10 cellular contexts compared by ENCODE assay signal in the genomic region with DNA sequence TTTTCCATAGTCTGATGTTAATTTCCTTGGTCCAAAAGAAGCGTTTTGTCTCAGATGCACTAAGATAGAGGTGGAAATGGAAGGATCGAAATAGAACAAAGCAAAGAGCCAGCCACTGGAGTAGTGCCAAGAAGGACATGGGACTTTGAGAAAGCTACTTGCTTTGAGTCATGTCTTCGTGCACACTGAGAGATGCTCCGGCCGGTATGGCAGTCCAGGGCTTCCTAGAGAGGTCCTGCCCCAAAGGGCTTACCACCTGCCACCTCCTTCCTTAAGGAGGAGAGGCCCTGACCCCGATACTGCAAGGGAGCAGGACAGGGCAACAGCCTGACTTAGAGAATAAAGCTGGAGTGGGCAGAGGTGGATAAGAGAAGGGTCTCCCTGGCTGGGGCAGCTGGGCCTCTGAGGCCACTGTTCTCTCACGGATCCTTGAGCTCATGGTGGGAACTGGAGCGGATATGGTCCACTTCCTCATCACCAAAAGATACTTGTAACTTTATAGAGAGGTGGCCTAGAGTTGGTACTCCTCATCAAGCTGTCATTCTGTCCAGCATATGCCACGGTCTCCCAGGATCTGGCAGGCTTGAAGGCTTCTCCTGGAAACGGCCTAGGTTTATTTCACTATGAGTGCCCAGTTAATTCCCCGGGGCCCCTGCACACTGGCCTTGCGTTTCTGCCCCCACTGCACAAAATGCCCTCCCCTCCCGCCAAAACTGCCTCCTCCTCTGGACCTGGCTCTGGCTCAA. TPM values are rescaled to one million over a fixed set of nuclear protein-coding genes. Genes with fewer than 3 reads are reported as not detected.
A peak's percentile ranks its signal among the peaks of the same experiment; 100 is the strongest.
DNase-seq lines count a peak whose midpoint lies in the region; ATAC-seq and TF ChIP-seq lines count a peak whose summit lies in the region.
"Had no signal": no experiment of that assay in that cellular context is flagged by ENCODE, and none has a peak within 500 bp of the region (broad histone marks: within the 10 kb centered on the region; RNA-seq: fewer than 3 reads in every experiment).

No MANE protein-coding gene starts in this region.

- peaks cover 10% of the 10 kb centered on the region; the same call in 1 of the 2 replicates for H3K9me2 ChIP-seq in GM23338 (ENCODE audit: insufficient read depth)

- peaks cover 19% of the 10 kb centered on the region for H4K20me1 ChIP-seq in GM23338 (replicated peaks; ENCODE audit: insufficient read depth)

- H3K4me1 ChIP-seq in GM23338 (ENCODE audit: insufficient read depth) (peaks cover 13% of the 10 kb centered on the region), heart right ventricle (peaks cover 3 to 52% (median 24%) of the 10 kb centered on the region in 9 donors)

- H3K27me3 ChIP-seq in GM23338 (ENCODE audit: insufficient read depth) (no peaks in the 10 kb centered on the region), heart right ventricle (no peaks in the 10 kb centered on the region)

- H3K9me3 Mint-ChIP-seq in GM23338 = peaks cover 9% of the 10 kb centered on the region; the same call in 2 of the 3 replicates
- no peaks in the 10 kb centered on the region for H3K9me3 Mint-ChIP-seq in activated T-helper 1 cell treated with anti-CD3 and anti-CD28 coated beads, Interleukin-12 subunit alpha, Interleukin-12 subunit beta, Interleukin-2, Interleukin-4 antibody, amounts not matched to agents 30 ng/mL and 10 ng/mL and 1 ng/mL, durations not matched to agents 14 hours and 24 hours and 36 hours
- H3K9me3 Mint-ChIP-seq in stimulated activated effector memory CD8-positive, alpha-beta T cell treated with anti-CD3 and anti-CD28 coated beads, Interleukin-12 subunit alpha, Interleukin-12 subunit beta, amount 100 ng/mL, for 72 hours = no peaks in the 10 kb centered on the region

- no peak overlapping the region for H3K4me3 Mint-ChIP-seq in GM23338
- H3K4me3 Mint-ChIP-seq in activated T-helper 1 cell treated with anti-CD3 and anti-CD28 coated beads, Interleukin-12 subunit alpha, Interleukin-12 subunit beta, Interleukin-2, Interleukin-4 antibody, amounts not matched to agents 30 ng/mL and 10 ng/mL and 1 ng/mL, durations not matched to agents 14 hours and 24 hours and 36 hours = no peak overlapping the region
- H3K4me3 Mint-ChIP-seq in stimulated activated effector memory CD8-positive, alpha-beta T cell treated with anti-CD3 and anti-CD28 coated beads, Interleukin-12 subunit alpha, Interleukin-12 subunit beta, amount 100 ng/mL, for 72 hours = no peak overlapping the region

- peak overlapping the region; percentile 50; the same call in 1 of the 2 replicates for H3K27ac ChIP-seq in GM23338 (ENCODE audit: low read depth)
- peak overlapping the region in 4 of 10 donors; percentile 2 to 65 (median 26) for H3K27ac ChIP-seq in heart right ventricle

- H3K4me2 ChIP-seq in GM23338 = no peak overlapping the region

- peaks cover 19% of the 10 kb centered on the region for H3K27me3 Mint-ChIP-seq in GM23338 (ENCODE audit: insufficient read depth, low read depth, poor library complexity)
- H3K27me3 Mint-ChIP-seq in activated T-helper 1 cell treated with anti-CD3 and anti-CD28 coated beads, Interleukin-12 subunit alpha, Interleukin-12 subunit beta, Interleukin-2, Interleukin-4 antibody, amounts not matched to agents 30 ng/mL and 10 ng/mL and 1 ng/mL, durations not matched to agents 14 hours and 24 hours and 36 hours (ENCODE audit: insufficient read depth) = no peaks in the 10 kb centered on the region

- peaks cover 11% of the 10 kb centered on the region for H3F3A ChIP-seq in GM23338 (replicated peaks; ENCODE audit: low read depth)

- H3K4me1 Mint-ChIP-seq in GM23338 = peaks cover 35% of the 10 kb centered on the region
- peaks cover 28% of the 10 kb centered on the region for H3K4me1 Mint-ChIP-seq in activated T-helper 1 cell treated with anti-CD3 and anti-CD28 coated beads, Interleukin-12 subunit alpha, Interleukin-12 subunit beta, Interleukin-2, Interleukin-4 antibody, amounts not matched to agents 30 ng/mL and 10 ng/mL and 1 ng/mL, durations not matched to agents 14 hours and 24 hours and 36 hours (ENCODE audit: low read depth)
- H3K4me1 Mint-ChIP-seq in stimulated activated effector memory CD8-positive, alpha-beta T cell treated with anti-CD3 and anti-CD28 coated beads, Interleukin-12 subunit alpha, Interleukin-12 subunit beta, amount 100 ng/mL, for 72 hours = peaks cover 43% of the 10 kb centered on the region

- 33 to 34% methylated on average over 13 of the region's 13 CpGs for WGBS in heart right ventricle, 2 donors

- no peak for ATAC-seq in GM23338
- peak in 7 of 8 donors; percentile 22 to 52 (median 37) for ATAC-seq in heart right ventricle
- no peak for ATAC-seq in stimulated activated effector memory CD8-positive, alpha-beta T cell treated with anti-CD3 and anti-CD28 coated beads, Interleukin-12 subunit alpha, Interleukin-12 subunit beta, amount 100 ng/mL, for 72 hours
- no peak for ATAC-seq in HG03460 (IDR thresholded peaks at IDR 0.05; ENCODE audit: unreplicated experiment)

- TF ChIP-seq CTCF in GM23338 (conservative IDR thresholded peaks at IDR 0.05; ENCODE audit: low read depth in 2 of 2) = no peak
- TF ChIP-seq CTCF in heart right ventricle (IDR thresholded peaks at IDR 0.05) = no peak

- H3K36me3 ChIP-seq in GM23338 (ENCODE audit: insufficient read depth) (no peaks in the 10 kb centered on the region), heart right ventricle (peaks cover 0 to 11% (median 0%) of the 10 kb centered on the region in 9 donors)

- no peak overlapping the region for H3K27ac Mint-ChIP-seq in GM23338
- H3K27ac Mint-ChIP-seq in activated T-helper 1 cell treated with anti-CD3 and anti-CD28 coated beads, Interleukin-12 subunit alpha, Interleukin-12 subunit beta, Interleukin-2, Interleukin-4 antibody, amounts not matched to agents 30 ng/mL and 10 ng/mL and 1 ng/mL, durations not matched to agents 14 hours and 24 hours and 36 hours = peak overlapping the region; percentile 65
- peak overlapping the region; percentile 76 for H3K27ac Mint-ChIP-seq in stimulated activated effector memory CD8-positive, alpha-beta T cell treated with anti-CD3 and anti-CD28 coated beads, Interleukin-12 subunit alpha, Interleukin-12 subunit beta, amount 100 ng/mL, for 72 hours

- peaks cover 63% of the 10 kb centered on the region for H3K36me3 Mint-ChIP-seq in GM23338 (ENCODE audit: low read depth)
- H3K36me3 Mint-ChIP-seq in activated T-helper 1 cell treated with anti-CD3 and anti-CD28 coated beads, Interleukin-12 subunit alpha, Interleukin-12 subunit beta, Interleukin-2, Interleukin-4 antibody, amounts not matched to agents 30 ng/mL and 10 ng/mL and 1 ng/mL, durations not matched to agents 14 hours and 24 hours and 36 hours (ENCODE audit: low read depth) = peaks cover 19% of the 10 kb centered on the region
- peaks cover 29% of the 10 kb centered on the region for H3K36me3 Mint-ChIP-seq in stimulated activated effector memory CD8-positive, alpha-beta T cell treated with anti-CD3 and anti-CD28 coated beads, Interleukin-12 subunit alpha, Interleukin-12 subunit beta, amount 100 ng/mL, for 72 hours

- no peak overlapping the region for H2AFZ ChIP-seq in GM23338

- no peaks in the 10 kb centered on the region for H3K9me3 ChIP-seq in heart right ventricle

- DNase-seq in GM23338 (ENCODE audit: low spot score) = no peak
- DNase-seq in activated T-helper 1 cell treated with anti-CD3 and anti-CD28 coated beads, Interleukin-12 subunit alpha, Interleukin-12 subunit beta, Interleukin-2, Interleukin-4 antibody, amounts not matched to agents 30 ng/mL and 10 ng/mL and 1 ng/mL, durations not matched to agents 14 hours and 24 hours and 36 hours (ENCODE audit: low spot score) = no peak
- DNase-seq in heart right ventricle = no peak
- no peak for DNase-seq in stimulated activated effector memory CD8-positive, alpha-beta T cell treated with anti-CD3 and anti-CD28 coated beads, Interleukin-12 subunit alpha, Interleukin-12 subunit beta, amount 100 ng/mL, for 72 hours (ENCODE audit: low spot score in 2 of 2)
- DNase-seq in NCI-H748 (lab: John Stamatoyannopoulos, UW; ENCODE audit: unreplicated experiment) = no peak
- no peak for DNase-seq in HT-29 (ENCODE audit: low spot score)
- DNase-seq: DND-41, H7, retina had no signal

- intact Hi-C loops in activated T-helper 1 cell treated with anti-CD3 and anti-CD28 coated beads, Interleukin-12 subunit alpha, Interleukin-12 subunit beta, Interleukin-2, Interleukin-4 antibody, amounts not matched to agents 30 ng/mL and 10 ng/mL and 1 ng/mL, durations not matched to agents 14 hours and 24 hours and 36 hours (cut with micrococcal nuclease) = no loop called here
- intact Hi-C loops in heart right ventricle (cut with DNase I) = no loop called here

- peaks cover 74% of the 10 kb centered on the region for H3K79me2 ChIP-seq in GM23338 (replicated peaks; ENCODE audit: insufficient read depth)

- no peak overlapping the region for H3K4me3 ChIP-seq in GM23338
- H3K4me3 ChIP-seq in heart right ventricle = no peak overlapping the region

TF ChIP-seq in GM23338, 12 proteins besides CTCF, POLR2A, EP300 and RAD21:
- TF ChIP-seq STAT1 (IDR thresholded peaks at IDR 0.05; ENCODE audit: unreplicated experiment) = no peak
- no peak for TF ChIP-seq CREB1 (CRISPR knock-in tag; IDR thresholded peaks at IDR 0.05; ENCODE audit: low read depth)
- TF ChIP-seq POLR2AphosphoS5 (IDR thresholded peaks at IDR 0.05; ENCODE audit: low read depth) = no peak
- TF ChIP-seq ZNF331 (CRISPR knock-in tag; IDR thresholded peaks at IDR 0.05; ENCODE audit: low read depth) = no peak
TF ChIP-seq in GM23338: peak in this region for 0.

RNA-seq across cellular contexts. Expression of a gene that starts 57.4 kb away (rescaled TPM):
- total RNA-seq in GM23338 (2014; rRNA removed; shearing (Covaris generic)) = 149 and 167 TPM in 2 replicates
- polyA plus RNA-seq in GM23338 (2016; fragmentation: Nextera tagmentation; extraction: Ambion mirVana) (88.3 and 98.9 TPM in 2 replicates), heart right ventricle (10 to 100 TPM; 13.0 to 21.1 TPM)
- 86.9 and 97.3 TPM in 2 replicates for total RNA-seq in activated T-helper 1 cell treated with anti-CD3 and anti-CD28 coated beads, Interleukin-12 subunit alpha, Interleukin-12 subunit beta, Interleukin-2, Interleukin-4 antibody, amounts not matched to agents 30 ng/mL and 10 ng/mL and 1 ng/mL, durations not matched to agents 14 hours and 24 hours and 36 hours
- total RNA-seq in heart right ventricle = 100 to 1,000 TPM in 8 of 10 donors, 10 to 100 TPM in 2; 87.5 to 150 (median 114) TPM
- total RNA-seq in HT-29 (2014; rRNA removed; shearing (Covaris generic)) = 8.8 and 9.4 TPM in 2 replicates

Comparison
In these comparisons a context has a peak if more than half of its experiments do, and no peak if none do; other contexts are left out.
1. ATAC-seq: peak in heart right ventricle (7 of 8); none in GM23338 (single experiment), stimulated activated effector memory CD8-positive, alpha-beta T cell treated with anti-CD3 and anti-CD28 coated beads, Interleukin-12 subunit alpha, Interleukin-12 subunit beta, amount 100 ng/mL, for 72 hours (single experiment) and HG03460 (single experiment).